In the genomic region with DNA sequence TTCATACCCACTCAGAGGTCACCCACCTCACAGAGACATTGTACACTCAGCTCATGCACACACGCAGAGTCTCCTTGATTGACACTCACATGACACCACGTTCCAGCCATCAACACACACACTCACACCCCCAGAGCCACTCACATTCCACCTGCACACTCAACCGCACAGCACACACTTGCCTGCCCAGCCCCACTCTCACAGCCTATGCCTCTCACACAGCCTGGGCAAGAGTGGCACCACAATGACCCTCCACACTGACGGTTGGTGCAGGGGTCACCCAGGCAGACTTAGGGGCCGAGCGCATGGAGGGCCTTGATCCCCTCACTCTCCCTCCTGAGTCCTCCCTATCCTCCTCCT, we compare ENCODE assay signal across 14 cellular contexts. TPM values are rescaled to one million over a fixed set of nuclear protein-coding genes. Genes with fewer than 3 reads are reported as not detected.
DNase-seq lines count a peak whose midpoint lies in the region; ATAC-seq, FAIRE-seq and TF ChIP-seq lines count a peak whose summit lies in the region.
"Had no signal": no experiment of that assay in that cellular context is flagged by ENCODE, and none has a peak within 500 bp of the region (broad histone marks: within the 10 kb centered on the region; RNA-seq: fewer than 3 reads in every experiment).

No MANE protein-coding gene starts in this region.

- no peak for TF ChIP-seq CTCF in activated CD8-positive, alpha-beta T cell treated with anti-CD3 and anti-CD28 coated beads for 36 hours (IDR thresholded peaks at IDR 0.05)

- H3K27me3 Mint-ChIP-seq in activated CD8-positive, alpha-beta T cell treated with anti-CD3 and anti-CD28 coated beads, Interleukin-2, amount 10 ng/mL, durations not matched to agents 7 days and 5 days (ENCODE audit: low read depth) = no peaks in the 10 kb centered on the region
- H3K27me3 Mint-ChIP-seq in activated CD8-positive, alpha-beta T cell treated with anti-CD3 and anti-CD28 coated beads for 36 hours = no peaks in the 10 kb centered on the region
- H3K27me3 Mint-ChIP-seq: activated naive CD8-positive, alpha-beta T cell; dendritic cell treated with granulocyte-macrophage colony-stimulating factor and Interleukin-4, amounts not matched to agents 40 ng/mL and 50 ng/mL, for 4 days had no signal

- H3K36me3 Mint-ChIP-seq in activated CD8-positive, alpha-beta T cell treated with anti-CD3 and anti-CD28 coated beads, Interleukin-2, amount 10 ng/mL, durations not matched to agents 7 days and 5 days (ENCODE audit: low read depth) = no peaks in the 10 kb centered on the region
- H3K36me3 Mint-ChIP-seq in activated CD8-positive, alpha-beta T cell treated with anti-CD3 and anti-CD28 coated beads for 36 hours (ENCODE audit: low read depth) = no peaks in the 10 kb centered on the region
- H3K36me3 Mint-ChIP-seq: activated naive CD8-positive, alpha-beta T cell had no signal

- H3K4me1 ChIP-seq in subcutaneous abdominal adipose tissue (ENCODE audit: control insufficient read depth in 5 of 5, insufficient read depth in 5 of 5, low read length in 5 of 5) = peaks cover 0 to 30% (median 6%) of the 10 kb centered on the region in 5 donors

- no peak for DNase-seq in activated CD8-positive, alpha-beta T cell treated with anti-CD3 and anti-CD28 coated beads, Interleukin-2, amount 10 ng/mL, durations not matched to agents 7 days and 5 days
- DNase-seq in activated CD8-positive, alpha-beta T cell treated with anti-CD3 and anti-CD28 coated beads for 36 hours = no peak
- peak; percentile 23 for DNase-seq in glomerular visceral epithelial cell (ENCODE audit: extremely low spot score)
- DNase-seq in RCC 7860 (ENCODE audit: low spot score) = no peak
- DNase-seq in activated T-cell treated with anti-CD3 and anti-CD28 coated beads, Interleukin-2, amount 50 U/mL, for 48 hours = no peak
- DNase-seq: DMS153, NCI-H1092, NCI-H526 had no signal

- H3K9me3 ChIP-seq in subcutaneous abdominal adipose tissue (ENCODE audit: control insufficient read depth in 5 of 5, low read length in 5 of 5) = no peaks in the 10 kb centered on the region
- H3K9me3 ChIP-seq: SK-N-SH had no signal

- no peak overlapping the region for H3K4me3 Mint-ChIP-seq in activated CD8-positive, alpha-beta T cell treated with anti-CD3 and anti-CD28 coated beads, Interleukin-2, amount 10 ng/mL, durations not matched to agents 7 days and 5 days
- no peak overlapping the region for H3K4me3 Mint-ChIP-seq in activated CD8-positive, alpha-beta T cell treated with anti-CD3 and anti-CD28 coated beads for 36 hours
- H3K4me3 Mint-ChIP-seq: activated naive CD8-positive, alpha-beta T cell; dendritic cell treated with granulocyte-macrophage colony-stimulating factor and Interleukin-4, amounts not matched to agents 40 ng/mL and 50 ng/mL, for 4 days had no signal

- H3K9ac ChIP-seq in subcutaneous abdominal adipose tissue (ENCODE audit: low read length in 5 of 5) = peak overlapping the region in 3 of 5 donors; percentile 40 to 76 (median 47)
- H3K9ac ChIP-seq: SK-N-SH had no signal

- peaks cover 7% of the 10 kb centered on the region for H3K4me1 Mint-ChIP-seq in activated CD8-positive, alpha-beta T cell treated with anti-CD3 and anti-CD28 coated beads, Interleukin-2, amount 10 ng/mL, durations not matched to agents 7 days and 5 days (ENCODE audit: low read depth)
- H3K4me1 Mint-ChIP-seq in activated CD8-positive, alpha-beta T cell treated with anti-CD3 and anti-CD28 coated beads for 36 hours (ENCODE audit: low read depth) = peaks cover 10% of the 10 kb centered on the region

- no peak for FAIRE-seq in RCC 7860 (lab: Jason Lieb, UNC)
- FAIRE-seq: A204.1 had no signal

- ATAC-seq in activated CD8-positive, alpha-beta T cell treated with anti-CD3 and anti-CD28 coated beads, Interleukin-2, amount 10 ng/mL, durations not matched to agents 7 days and 5 days = no peak
- no peak for ATAC-seq in activated CD8-positive, alpha-beta T cell treated with anti-CD3 and anti-CD28 coated beads for 36 hours

- H3K27ac Mint-ChIP-seq in activated CD8-positive, alpha-beta T cell treated with anti-CD3 and anti-CD28 coated beads, Interleukin-2, amount 10 ng/mL, durations not matched to agents 7 days and 5 days = peak overlapping the region; percentile 5
- H3K27ac Mint-ChIP-seq in activated CD8-positive, alpha-beta T cell treated with anti-CD3 and anti-CD28 coated beads for 36 hours = no peak overlapping the region
- H3K27ac Mint-ChIP-seq: activated naive CD8-positive, alpha-beta T cell; dendritic cell treated with granulocyte-macrophage colony-stimulating factor and Interleukin-4, amounts not matched to agents 40 ng/mL and 50 ng/mL, for 4 days had no signal

- POLR2A ChIA-PET in activated CD8-positive, alpha-beta T cell treated with anti-CD3 and anti-CD28 coated beads, Interleukin-2, amount 10 ng/mL, durations not matched to agents 7 days and 5 days (lab: Charles Lee) = no interaction called here
- POLR2A ChIA-PET in activated CD8-positive, alpha-beta T cell treated with anti-CD3 and anti-CD28 coated beads for 36 hours (lab: Charles Lee) = no interaction called here

- no peaks in the 10 kb centered on the region for H3K36me3 ChIP-seq in subcutaneous abdominal adipose tissue (ENCODE audit: control insufficient read depth in 5 of 5, insufficient read depth in 5 of 5, low read length in 5 of 5)

- CTCF ChIA-PET in activated CD8-positive, alpha-beta T cell treated with anti-CD3 and anti-CD28 coated beads, Interleukin-2, amount 10 ng/mL, durations not matched to agents 7 days and 5 days (lab: Charles Lee) = no interaction called here
- CTCF ChIA-PET in activated CD8-positive, alpha-beta T cell treated with anti-CD3 and anti-CD28 coated beads for 36 hours (lab: Charles Lee) = interaction anchor here (1.0 to 1.6 kb wide), 2 partner anchors 12 to 35 kb away, joined by 3 read pairs; no protein-coding TSS in a partner anchor

- H3K27ac ChIP-seq in subcutaneous abdominal adipose tissue (ENCODE audit: low read depth, low read length) = no peak overlapping the region

- H3K27me3 ChIP-seq in subcutaneous abdominal adipose tissue (ENCODE audit: control insufficient read depth in 5 of 5, insufficient read depth in 4 of 5, low read length in 5 of 5) = no peaks in the 10 kb centered on the region

- intact Hi-C loops in activated CD8-positive, alpha-beta T cell treated with anti-CD3 and anti-CD28 coated beads for 36 hours (cut with micrococcal nuclease) = no loop called here

- no peaks in the 10 kb centered on the region for H3K9me3 Mint-ChIP-seq in activated CD8-positive, alpha-beta T cell treated with anti-CD3 and anti-CD28 coated beads, Interleukin-2, amount 10 ng/mL, durations not matched to agents 7 days and 5 days (ENCODE audit: insufficient read depth)
- H3K9me3 Mint-ChIP-seq in activated CD8-positive, alpha-beta T cell treated with anti-CD3 and anti-CD28 coated beads for 36 hours = no peaks in the 10 kb centered on the region
- H3K9me3 Mint-ChIP-seq: dendritic cell treated with granulocyte-macrophage colony-stimulating factor and Interleukin-4, amounts not matched to agents 40 ng/mL and 50 ng/mL, for 4 days had no signal

- peak overlapping the region; percentile 51 to 63 (median 54) for H3K4me3 ChIP-seq in subcutaneous abdominal adipose tissue (ENCODE audit: low read depth in 1 of 5, low read length in 5 of 5)

RNA-seq across cellular contexts. Expression of a gene that starts 2.2 kb away (rescaled TPM):
- total RNA-seq in activated CD8-positive, alpha-beta T cell treated with anti-CD3 and anti-CD28 coated beads, Interleukin-2, amount 10 ng/mL, durations not matched to agents 7 days and 5 days = not detected
- under 1 TPM in 1 of 2 experiments, not detected in 1; 0.25 TPM for total RNA-seq in activated CD8-positive, alpha-beta T cell treated with anti-CD3 and anti-CD28 coated beads for 36 hours
- total RNA-seq: lung microvascular endothelial cell had no signal

RNA-seq across cellular contexts. Expression of a gene that starts 23.7 kb away (rescaled TPM):
- total RNA-seq in activated CD8-positive, alpha-beta T cell treated with anti-CD3 and anti-CD28 coated beads, Interleukin-2, amount 10 ng/mL, durations not matched to agents 7 days and 5 days = not detected
- total RNA-seq in activated CD8-positive, alpha-beta T cell treated with anti-CD3 and anti-CD28 coated beads for 36 hours = not detected
- total RNA-seq: lung microvascular endothelial cell had no signal

RNA-seq across cellular contexts. Expression of a gene that starts 32.2 kb away (rescaled TPM):
- 10 to 100 TPM; 19.2 to 20.0 TPM for total RNA-seq in activated CD8-positive, alpha-beta T cell treated with anti-CD3 and anti-CD28 coated beads, Interleukin-2, amount 10 ng/mL, durations not matched to agents 7 days and 5 days
- total RNA-seq in activated CD8-positive, alpha-beta T cell treated with anti-CD3 and anti-CD28 coated beads for 36 hours = 10 to 100 TPM; 10.0 to 10.5 TPM

RNA-seq across cellular contexts. Expression of a gene that starts 50.1 kb away (rescaled TPM):
- 100 to 1,000 TPM; 179 TPM for total RNA-seq in activated CD8-positive, alpha-beta T cell treated with anti-CD3 and anti-CD28 coated beads, Interleukin-2, amount 10 ng/mL, durations not matched to agents 7 days and 5 days
- 100 to 1,000 TPM; 137 to 140 TPM for total RNA-seq in activated CD8-positive, alpha-beta T cell treated with anti-CD3 and anti-CD28 coated beads for 36 hours
